16 cellular contexts compared by ENCODE assay signal in the genomic region with DNA sequence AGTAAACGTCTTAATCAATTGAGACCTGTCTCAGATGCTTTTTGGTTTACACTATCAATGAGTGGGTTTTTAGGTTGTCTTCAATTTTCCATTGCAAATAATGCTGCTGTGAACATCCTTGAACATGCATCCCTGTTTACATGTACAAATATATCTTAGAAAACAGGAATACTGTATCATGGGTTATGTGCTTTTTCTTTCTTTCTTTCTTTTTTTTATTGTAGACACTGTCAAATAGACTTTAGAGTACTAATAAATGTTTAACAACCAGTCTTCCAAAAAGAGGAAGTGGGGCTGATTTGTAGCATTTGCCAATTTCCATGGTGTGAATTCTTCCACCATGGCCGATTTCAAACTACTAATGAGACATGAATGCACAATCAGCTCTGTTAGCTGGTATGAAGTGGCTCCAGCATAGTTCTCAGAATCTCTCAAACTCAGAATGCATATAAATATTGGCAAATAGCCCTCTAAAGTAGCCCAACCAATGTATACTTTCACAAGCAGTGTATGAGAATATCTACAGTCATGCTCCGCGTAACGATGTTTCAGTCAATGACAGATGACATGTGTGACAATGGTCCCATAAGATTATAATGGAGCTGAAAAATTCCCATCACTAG. TPM values are rescaled to one million over a fixed set of nuclear protein-coding genes. Genes with fewer than 3 reads are reported as not detected.
DNase-seq lines count a peak whose midpoint lies in the region; ATAC-seq and TF ChIP-seq lines count a peak whose summit lies in the region.
"Had no signal": no experiment of that assay in that cellular context is flagged by ENCODE, and none has a peak within 500 bp of the region (broad histone marks: within the 10 kb centered on the region; RNA-seq: fewer than 3 reads in every experiment).

No MANE protein-coding gene starts in this region.

- H3K27me3 ChIP-seq in DOHH2 (ENCODE audit: control insufficient read depth, low read length) (no peaks in the 10 kb centered on the region), MM.1S (replicated peaks; ENCODE audit: insufficient read depth, low read length) (no peaks in the 10 kb centered on the region), GM23248 (replicated peaks; ENCODE audit: insufficient read depth) (no peaks in the 10 kb centered on the region)
- H3K27me3 ChIP-seq: breast epithelium, heart left ventricle, spleen had no signal

- DNase-seq in OCI-M1 (lab: John Stamatoyannopoulos, UW), result peak; percentile 10
- DNase-seq in H4 (ENCODE audit: low spot score), result no peak
- DNase-seq in MM.1S, result no peak
- no peak for DNase-seq in GM23248
- DNase-seq in HCEC 1CT, result no peak
- DNase-seq: activated CD4-positive, alpha-beta T cell treated with anti-CD3 and anti-CD28 coated beads for 48 hours; DMS79 treated with DMSO at 0.1 percent for 48 hours; NCI-H1417 treated with DMSO at 0.1 percent for 48 hours; NCI-H748 treated with DMSO at 0.1 percent for 48 hours; nucleus accumbens; spleen had no signal

- ATAC-seq in GM19397 (IDR thresholded peaks at IDR 0.05; ENCODE audit: unreplicated experiment), result peak; percentile 40
- peak; percentile 40 for ATAC-seq in HG03159 (IDR thresholded peaks at IDR 0.05; ENCODE audit: unreplicated experiment)
- ATAC-seq: heart left ventricle had no signal

- H3K4me1 ChIP-seq in DOHH2 (ENCODE audit: control insufficient read depth, low read length), result peaks cover 53% of the 10 kb centered on the region
- H3K4me1 ChIP-seq in MM.1S (ENCODE audit: low read length), result peaks cover 9% of the 10 kb centered on the region
- H3K4me1 ChIP-seq in GM23248 (ENCODE audit: insufficient read depth), result peaks cover 30% of the 10 kb centered on the region
- H3K4me1 ChIP-seq: breast epithelium had no signal

- no peaks in the 10 kb centered on the region for H3K79me2 ChIP-seq in DOHH2 (ENCODE audit: control insufficient read depth, low read length)
- no peaks in the 10 kb centered on the region for H3K79me2 ChIP-seq in MM.1S (ENCODE audit: low read length)
- H3K79me2 ChIP-seq in GM23248 (ENCODE audit: insufficient read depth), result no peaks in the 10 kb centered on the region

- H3K9me3 ChIP-seq in DOHH2 (ENCODE audit: control insufficient read depth, insufficient read depth, low read length) (no peaks in the 10 kb centered on the region), MM.1S (replicated peaks; ENCODE audit: insufficient read depth, low read length) (no peaks in the 10 kb centered on the region), GM23248 (ENCODE audit: low read depth) (no peaks in the 10 kb centered on the region)
- H3K9me3 ChIP-seq: breast epithelium, heart left ventricle, spleen had no signal

- no peak overlapping the region for H3K27ac ChIP-seq in DOHH2 (ENCODE audit: low read depth, low read length)
- no peak overlapping the region for H3K27ac ChIP-seq in MM.1S (ENCODE audit: low read length)
- H3K27ac ChIP-seq in GM23248, result no peak overlapping the region
- H3K27ac ChIP-seq: breast epithelium, spleen had no signal

- H3K4me2 ChIP-seq in DOHH2 (ENCODE audit: low read length) (peak overlapping the region; percentile 52), MM.1S (ENCODE audit: low read depth, low read length) (no peak overlapping the region), GM23248 (ENCODE audit: unreplicated experiment) (no peak overlapping the region)

- H3K9me2 ChIP-seq in DOHH2 (replicated peaks; ENCODE audit: control insufficient read depth, low read length) (no peaks in the 10 kb centered on the region), MM.1S (replicated peaks; ENCODE audit: insufficient read depth, low read length) (no peaks in the 10 kb centered on the region), GM23248 (ENCODE audit: insufficient read depth) (no peaks in the 10 kb centered on the region)

- 94 to 98% methylated on average over 5 of the region's 5 CpGs for WGBS in GM23248 (ENCODE audit: low coverage in 1 of 2, low lambda C conversion rate in 2 of 2, missing lambda C conversion rate in 2 of 2), 2 experiments

- TF ChIP-seq CTCF in DOHH2 (IDR thresholded peaks at IDR 0.05; ENCODE audit: low read depth, low read length, poor library complexity, severe bottlenecking), result no peak
- TF ChIP-seq CTCF in MM.1S (IDR thresholded peaks at IDR 0.05; ENCODE audit: low read length), result no peak

- H3K4me3 ChIP-seq in DOHH2 (ENCODE audit: low read length), result peak overlapping the region; percentile 28; the same call in 1 of the 2 replicates
- H3K4me3 ChIP-seq in MM.1S (ENCODE audit: low read length), result no peak overlapping the region
- H3K4me3 ChIP-seq in GM23248, result no peak overlapping the region
- H3K4me3 ChIP-seq: breast epithelium, heart left ventricle, spleen had no signal

- H3K9ac ChIP-seq in MM.1S (ENCODE audit: low read length) (no peak overlapping the region), GM23248 (no peak overlapping the region)

- no peaks in the 10 kb centered on the region for H4K20me1 ChIP-seq in DOHH2 (ENCODE audit: control insufficient read depth, insufficient read depth, low read depth, low read length)
- no peaks in the 10 kb centered on the region for H4K20me1 ChIP-seq in MM.1S (ENCODE audit: insufficient read depth, low read length)
- H4K20me1 ChIP-seq in GM23248 (ENCODE audit: insufficient read depth), result no peaks in the 10 kb centered on the region

- H3F3A ChIP-seq in DOHH2 (ENCODE audit: control insufficient read depth, insufficient read depth), result peaks cover 3% of the 10 kb centered on the region; the same call in 1 of the 2 replicates
- H3F3A ChIP-seq in MM.1S (ENCODE audit: insufficient read depth, low read length), result peaks cover 6% of the 10 kb centered on the region
- peaks cover 28% of the 10 kb centered on the region for H3F3A ChIP-seq in GM23248 (ENCODE audit: insufficient read depth)

- in situ Hi-C loops in GM23248 (cut with MboI), result no loop called here

- no peaks in the 10 kb centered on the region for H3K36me3 ChIP-seq in DOHH2 (ENCODE audit: control insufficient read depth, low read length)
- no peaks in the 10 kb centered on the region for H3K36me3 ChIP-seq in MM.1S (replicated peaks; ENCODE audit: insufficient read depth, low read length)
- no peaks in the 10 kb centered on the region for H3K36me3 ChIP-seq in GM23248 (ENCODE audit: low read depth)
- H3K36me3 ChIP-seq: breast epithelium, heart left ventricle, spleen had no signal

- no peak overlapping the region for H2AFZ ChIP-seq in MM.1S (ENCODE audit: low read length)
- no peak overlapping the region for H2AFZ ChIP-seq in GM23248

RNA-seq across cellular contexts. Expression of a gene that starts 50.3 kb away (rescaled TPM):
- total RNA-seq in H4 (2014; rRNA removed; shearing (Covaris generic)), result 18.7 and 21.9 TPM in 2 replicates
- 13.4 and 14.2 TPM in 2 replicates for total RNA-seq in GM23248 (2014; rRNA removed; shearing (Covaris generic))
- 11.0 and 11.7 TPM in 2 replicates for polyA plus RNA-seq in GM23248 (2016; fragmentation: Nextera tagmentation; extraction: Ambion mirVana)
